ENCODE assay signal across 1 cellular context in genomic region chr12:57893460-57894353, GRCh38.
TF ChIP-seq lines count a peak whose summit lies in the region.

No MANE protein-coding gene starts in this region.

TF ChIP-seq in WTC11, 78 proteins besides CTCF, POLR2A, EP300 and RAD21 (continued from another document):
- TF ChIP-seq ATF6 (CRISPR knock-in tag; IDR thresholded peaks at IDR 0.05) (no peak), NFATC4 (CRISPR knock-in tag; IDR thresholded peaks at IDR 0.05) (no peak), E2F1 (CRISPR knock-in tag; IDR thresholded peaks at IDR 0.05) (no peak), NR1H2 (CRISPR knock-in tag; IDR thresholded peaks at IDR 0.05) (no peak), ZBTB43 (CRISPR knock-in tag; IDR thresholded peaks at IDR 0.05) (no peak), ZMAT4 (CRISPR knock-in tag; IDR thresholded peaks at IDR 0.05) (no peak), TP53 (CRISPR knock-in tag; IDR thresholded peaks at IDR 0.05) (no peak), ZNF425 (CRISPR knock-in tag; conservative IDR thresholded peaks at IDR 0.05) (no peak), GTF2I (CRISPR knock-in tag; conservative IDR thresholded peaks at IDR 0.05) (no peak), IRF2 (CRISPR knock-in tag; IDR thresholded peaks at IDR 0.05; ENCODE audit: borderline replicate concordance, low read depth) (no peak), ZNF138 (CRISPR knock-in tag; conservative IDR thresholded peaks at IDR 0.05) (no peak), ZNF317 (CRISPR knock-in tag; IDR thresholded peaks at IDR 0.05; ENCODE audit: borderline replicate concordance, low read depth) (no peak)
